ENCODE assay signal across 9 cellular contexts in genomic region chr10:14586901-14587300, GRCh38.
A peak's percentile ranks its signal among the peaks of the same experiment; 100 is the strongest.
DNase-seq lines count a peak whose midpoint lies in the region; ATAC-seq and TF ChIP-seq lines count a peak whose summit lies in the region.
"Had no signal": no experiment of that assay in that cellular context is flagged by ENCODE, and none has a peak within 500 bp of the region (broad histone marks: within the 10 kb centered on the region; RNA-seq: fewer than 3 reads in every experiment).

No MANE protein-coding gene starts in this region.

- H3K4me1 ChIP-seq in endodermal cell (ENCODE audit: control insufficient read depth, insufficient read depth, low read length), result no peaks in the 10 kb centered on the region

- H3K27me3 Mint-ChIP-seq in activated CD4-positive, alpha-beta memory T cell treated with anti-CD3 and anti-CD28 coated beads for 36 hours, result no peaks in the 10 kb centered on the region
- H3K27me3 Mint-ChIP-seq in endodermal cell (ENCODE audit: insufficient read depth), result no peaks in the 10 kb centered on the region

- no peak overlapping the region for H3K4me3 ChIP-seq in endodermal cell (ENCODE audit: low read length)

- POLR2A ChIA-PET in activated CD4-positive, alpha-beta memory T cell treated with anti-CD3 and anti-CD28 coated beads for 36 hours (lab: Charles Lee), result interaction anchor here (2.0 kb wide), 1 partner anchor 18 kb away, joined by 14 read pairs; no protein-coding TSS in a partner anchor

- H3K27me3 ChIP-seq in endodermal cell (ENCODE audit: control insufficient read depth, insufficient read depth, low read length, poor library complexity, severe bottlenecking), result no peaks in the 10 kb centered on the region

- ATAC-seq in HG03280 (IDR thresholded peaks at IDR 0.05; ENCODE audit: unreplicated experiment), result no peak

- WGBS in endodermal cell (ENCODE audit: insufficient coverage in 1 of 2, insufficient read length in 1 of 2), 2 experiments, result 95% methylated on average over 4 to 6 of the region's 6 CpGs

- H3K27ac ChIP-seq in endodermal cell (ENCODE audit: low read depth, low read length), result no peak overlapping the region
- H3K27ac ChIP-seq: C4-2B had no signal

- CTCF ChIA-PET in activated CD4-positive, alpha-beta memory T cell treated with anti-CD3 and anti-CD28 coated beads for 36 hours (lab: Charles Lee), result interaction anchor here (1.2 kb wide), 1 partner anchor 72 kb away, joined by 3 read pairs; no protein-coding TSS in a partner anchor

- no peak overlapping the region for H3K9ac ChIP-seq in endodermal cell (ENCODE audit: extremely low read depth, low read length, poor library complexity, severe bottlenecking)

- peak overlapping the region; percentile 3 for H3K4me3 Mint-ChIP-seq in activated CD4-positive, alpha-beta memory T cell treated with anti-CD3 and anti-CD28 coated beads for 36 hours
- no peak overlapping the region for H3K4me3 Mint-ChIP-seq in endodermal cell

- no peak for TF ChIP-seq CTCF in endodermal cell (conservative IDR thresholded peaks at IDR 0.05)

- no peaks in the 10 kb centered on the region for H3K9me3 ChIP-seq in endodermal cell (ENCODE audit: control insufficient read depth, low read length)

- H3K36me3 ChIP-seq in endodermal cell (ENCODE audit: control insufficient read depth, insufficient read depth, low read length), result peaks cover 11% of the 10 kb centered on the region

- peaks cover 30% of the 10 kb centered on the region for H3K36me3 Mint-ChIP-seq in activated CD4-positive, alpha-beta memory T cell treated with anti-CD3 and anti-CD28 coated beads for 36 hours
- no peaks in the 10 kb centered on the region for H3K36me3 Mint-ChIP-seq in endodermal cell (ENCODE audit: low read depth)

- peak overlapping the region; percentile 98 for H3K27ac Mint-ChIP-seq in activated CD4-positive, alpha-beta memory T cell treated with anti-CD3 and anti-CD28 coated beads for 36 hours
- peak overlapping the region; percentile 6 for H3K27ac Mint-ChIP-seq in endodermal cell

- intact Hi-C loops in activated CD4-positive, alpha-beta memory T cell treated with anti-CD3 and anti-CD28 coated beads for 36 hours (cut with micrococcal nuclease), result loop anchor here (5.0 to 10.0 kb wide), 3 partner anchors 35 to 578 kb away; partner anchors contain the start of genes NMT2 and SUV39H2

- H3K9me3 Mint-ChIP-seq in activated CD4-positive, alpha-beta memory T cell treated with anti-CD3 and anti-CD28 coated beads for 36 hours, result no peaks in the 10 kb centered on the region
- no peaks in the 10 kb centered on the region for H3K9me3 Mint-ChIP-seq in endodermal cell

- DNase-seq in stimulated activated CD4-positive, alpha-beta T cell treated with anti-CD3 and anti-CD28 coated beads, Interleukin-4, amount 100 ng/mL, for 1 hour, result peak; percentile 44
- no peak for DNase-seq in stimulated activated CD4-positive, alpha-beta T cell treated with anti-CD3 and anti-CD28 coated beads, Interleukin-2, amount 100 ng/mL, for 48 hours
- peak; percentile 63 for DNase-seq in activated CD4-positive, alpha-beta memory T cell treated with anti-CD3 and anti-CD28 coated beads for 36 hours
- DNase-seq in endodermal cell (no peak), ureter (ENCODE audit: low spot score) (peak; percentile 52), inferior parietal cortex (ENCODE audit: extremely low spot score) (no peak), NCI-H187 (lab: John Stamatoyannopoulos, UW) (no peak)

- H3K4me1 Mint-ChIP-seq in activated CD4-positive, alpha-beta memory T cell treated with anti-CD3 and anti-CD28 coated beads for 36 hours (ENCODE audit: low read depth), result peaks cover 89% of the 10 kb centered on the region
- H3K4me1 Mint-ChIP-seq in endodermal cell, result peaks cover 31% of the 10 kb centered on the region

Comparison
In these comparisons a context has a peak if more than half of its experiments do, and no peak if none do; other contexts are left out.
1. DNase-seq: peak in stimulated activated CD4-positive, alpha-beta T cell treated with anti-CD3 and anti-CD28 coated beads, Interleukin-4, amount 100 ng/mL, for 1 hour (single experiment), activated CD4-positive, alpha-beta memory T cell treated with anti-CD3 and anti-CD28 coated beads for 36 hours (single experiment) and ureter (single experiment); none in stimulated activated CD4-positive, alpha-beta T cell treated with anti-CD3 and anti-CD28 coated beads, Interleukin-2, amount 100 ng/mL, for 48 hours (0 of 2), endodermal cell (single experiment), inferior parietal cortex (single experiment) and NCI-H187 (0 of 2).